Comparison of ENCODE assay signal across 18 cellular contexts in the genomic region with DNA sequence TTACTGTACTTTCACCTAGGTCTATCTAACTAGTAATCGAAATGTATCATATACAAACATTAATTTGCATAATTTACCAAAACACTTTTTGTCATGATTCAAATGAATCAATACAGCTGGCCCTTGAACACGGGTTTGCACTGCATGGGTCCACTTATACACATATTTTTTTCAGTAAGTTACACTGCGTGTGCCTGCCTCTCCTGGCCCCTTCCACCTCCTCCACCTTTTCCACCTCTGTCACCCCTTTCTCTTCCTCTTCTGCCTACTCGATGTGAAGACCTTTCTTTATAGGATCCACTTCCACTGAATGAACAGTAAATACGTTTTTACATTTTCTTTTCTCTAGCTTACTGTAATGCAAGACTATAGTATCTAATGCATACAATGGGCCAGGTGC.
"Had no signal": no experiment of that assay in that cellular context is flagged by ENCODE, and none has a peak within 500 bp of the region (broad histone marks: within the 10 kb centered on the region; RNA-seq: fewer than 3 reads in every experiment).

No MANE protein-coding gene starts in this region.

- ATAC-seq: activated naive CD4-positive, alpha-beta T cell treated with anti-CD3 and anti-CD28 coated beads, Interleukin-2, amount 50 U/mL, for 72 hours; foreskin keratinocyte; left lung; naive thymus-derived CD8-positive, alpha-beta T cell; right lobe of liver had no signal

- DNase-seq: activated CD4-positive, alpha-beta T cell treated with anti-CD3 and anti-CD28 coated beads for 1 hour; activated gamma-delta T cell treated with Interleukin-2 at 50 U/mL for 16 hours; activated T-cell treated with anti-CD3 and anti-CD28 coated beads, Interleukin-2, amount 50 U/mL, for 1 hour; aorta; central memory CD4-positive, alpha-beta T cell; dermis blood vessel endothelial cell; effector CD8-positive, alpha-beta T cell; foreskin keratinocyte; immature natural killer cell; kidney glomerular epithelial cell; left lung; naive thymus-derived CD8-positive, alpha-beta T cell; posterior cingulate gyrus; right lobe of liver; stimulated activated CD4-positive, alpha-beta T cell treated with anti-CD3 and anti-CD28 coated beads, Interleukin-1b, Interleukin-23, amount 100 ng/mL, for 48 hours; substantia nigra; thyroid gland had no signal
